20 cellular contexts compared by ENCODE assay signal in the genomic region with DNA sequence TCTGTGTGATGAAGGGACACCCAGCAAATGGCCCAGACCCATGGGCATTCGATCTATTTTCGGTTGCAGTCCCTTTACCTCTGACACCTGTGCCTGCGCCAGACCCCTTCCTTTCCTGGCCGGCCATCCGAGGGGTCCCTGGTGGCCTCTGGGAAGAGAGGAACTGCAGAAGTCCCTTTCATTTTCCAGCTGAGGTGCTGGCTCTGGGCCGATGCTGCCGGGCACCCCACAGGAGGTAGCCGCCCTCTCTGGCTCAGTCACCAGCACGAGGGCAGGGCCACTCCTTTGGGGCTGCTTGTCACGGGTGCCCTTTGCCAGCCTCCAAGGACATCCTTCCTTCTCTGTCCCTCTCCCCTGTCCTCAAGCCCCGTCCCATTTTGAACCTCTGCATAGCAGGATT. TPM values are rescaled to one million over a fixed set of nuclear protein-coding genes. Genes with fewer than 3 reads are reported as not detected.
DNase-seq lines count a peak whose midpoint lies in the region; ATAC-seq, FAIRE-seq and TF ChIP-seq lines count a peak whose summit lies in the region.
"Had no signal": no experiment of that assay in that cellular context is flagged by ENCODE, and none has a peak within 500 bp of the region (broad histone marks: within the 10 kb centered on the region; RNA-seq: fewer than 3 reads in every experiment).

No MANE protein-coding gene starts in this region.

- no peaks in the 10 kb centered on the region for H4K20me1 ChIP-seq in BLaER1

- H3K36me3 Mint-ChIP-seq in activated CD4-positive, alpha-beta T cell treated with anti-CD3 and anti-CD28 coated beads for 36 hours (ENCODE audit: low read depth): no peaks in the 10 kb centered on the region

- no peak overlapping the region for H3K27ac ChIP-seq in BLaER1
- peak overlapping the region; percentile 93 to 98 for H3K27ac ChIP-seq in ascending aorta
- no peak overlapping the region for H3K27ac ChIP-seq in kidney (ENCODE audit: low read depth in 2 of 2, low read length in 2 of 2)
- peak overlapping the region; percentile 42 to 50 for H3K27ac ChIP-seq in prostate gland
- H3K27ac ChIP-seq: C4-2B had no signal

- H3K27me3 ChIP-seq in BLaER1: peaks cover 33% of the 10 kb centered on the region
- no peaks in the 10 kb centered on the region for H3K27me3 ChIP-seq in ascending aorta
- no peaks in the 10 kb centered on the region for H3K27me3 ChIP-seq in prostate gland (replicated peaks; ENCODE audit: insufficient read depth)

- peaks cover 2% of the 10 kb centered on the region for H3K4me1 Mint-ChIP-seq in activated CD4-positive, alpha-beta T cell treated with anti-CD3 and anti-CD28 coated beads for 36 hours

- H3K4me2 ChIP-seq in BLaER1: peak overlapping the region; percentile 69

- H3K9me3 Mint-ChIP-seq in activated CD4-positive, alpha-beta T cell treated with anti-CD3 and anti-CD28 coated beads for 36 hours (ENCODE audit: low read depth): no peaks in the 10 kb centered on the region

- H3K4me1 ChIP-seq in BLaER1 (peaks cover 42% of the 10 kb centered on the region), ascending aorta (peaks cover 21 to 60% of the 10 kb centered on the region in 2 donors), kidney (ENCODE audit: control insufficient read depth in 1 of 2, insufficient read depth in 1 of 2, low read depth in 1 of 2, low read length in 2 of 2) (peaks cover 0 to 3% of the 10 kb centered on the region in 2 donors), prostate gland (replicated peaks) (peaks cover 7% of the 10 kb centered on the region)

- H3K4me3 ChIP-seq in BLaER1 (no peak overlapping the region), ascending aorta (peak overlapping the region; percentile 4 to 29), kidney (ENCODE audit: low read length in 2 of 2) (no peak overlapping the region), prostate gland (no peak overlapping the region)

- H3K36me3 ChIP-seq in BLaER1 (no peaks in the 10 kb centered on the region), ascending aorta (no peaks in the 10 kb centered on the region), kidney (ENCODE audit: control insufficient read depth in 1 of 2, insufficient read depth in 2 of 2, low read length in 2 of 2) (no peaks in the 10 kb centered on the region), prostate gland (no peaks in the 10 kb centered on the region)

- TF ChIP-seq CTCF in ascending aorta (IDR thresholded peaks at IDR 0.05): no peak
- TF ChIP-seq CTCF in kidney (IDR thresholded peaks at IDR 0.05; ENCODE audit: borderline replicate concordance, extremely low read depth, insufficient read depth): no peak
- no peak for TF ChIP-seq CTCF in prostate gland (IDR thresholded peaks at IDR 0.05)

- H3K9me3 ChIP-seq in BLaER1 (no peaks in the 10 kb centered on the region), ascending aorta (no peaks in the 10 kb centered on the region), kidney (ENCODE audit: control insufficient read depth in 1 of 2, low read length in 2 of 2) (no peaks in the 10 kb centered on the region), prostate gland (no peaks in the 10 kb centered on the region)

- CTCF ChIA-PET in activated CD4-positive, alpha-beta T cell treated with anti-CD3 and anti-CD28 coated beads for 36 hours (lab: Charles Lee): interaction anchor here (0.6 to 1.1 kb wide), 2 partner anchors 107 to 158 kb away, joined by 3 to 5 read pairs; no protein-coding TSS in a partner anchor

- H3K4me3 Mint-ChIP-seq in activated CD4-positive, alpha-beta T cell treated with anti-CD3 and anti-CD28 coated beads for 36 hours: no peak overlapping the region

- intact Hi-C loops in ascending aorta (cut with DNase I): loop anchor here (1.0 to 2.0 kb wide), 2 partner anchors 21 to 31 kb away; no protein-coding TSS in a partner anchor
- intact Hi-C loops in kidney (cut with DNase I): no loop called here
- intact Hi-C loops in prostate gland (cut with DNase I): no loop called here
- intact Hi-C loops in activated CD4-positive, alpha-beta T cell treated with anti-CD3 and anti-CD28 coated beads for 36 hours (cut with DNase I, micrococcal nuclease): no loop called here

- peaks cover 25% of the 10 kb centered on the region for H3K27me3 Mint-ChIP-seq in activated CD4-positive, alpha-beta T cell treated with anti-CD3 and anti-CD28 coated beads for 36 hours

- DNase-seq in ascending aorta (ENCODE audit: low spot score in 2 of 2): peak in 1 of 2 donors; percentile 83
- DNase-seq in kidney: peak; percentile 71
- no peak for DNase-seq in prostate gland (ENCODE audit: low spot score)
- DNase-seq in activated T-cell treated with anti-CD3 and anti-CD28 coated beads, Interleukin-2, amount 50 U/mL, for 48 hours: no peak
- DNase-seq in NCI-H2227 (lab: John Stamatoyannopoulos, UW; ENCODE audit: unreplicated experiment): no peak
- no peak for DNase-seq in activated CD4-positive, alpha-beta T cell treated with anti-CD3 and anti-CD28 coated beads for 36 hours
- DNase-seq: GOT3; NCI-H1105; NCI-H1694; NCI-H2107; NCI-H345; NCI-H526 treated with DMSO at 0.1 percent for 48 hours; NK-92 treated with Interleukin-12 subunit alpha and Interleukin-12 subunit beta, amount 100 ng/mL, for 24 hours; SIG-M5 had no signal

- ATAC-seq in GM21723 (IDR thresholded peaks at IDR 0.05; ENCODE audit: unreplicated experiment): no peak
- ATAC-seq in activated CD4-positive, alpha-beta T cell treated with anti-CD3 and anti-CD28 coated beads for 36 hours: no peak

- TF ChIP-seq POLR2A in prostate gland (IDR thresholded peaks at IDR 0.05): no peak

- no peak overlapping the region for H3K27ac Mint-ChIP-seq in activated CD4-positive, alpha-beta T cell treated with anti-CD3 and anti-CD28 coated beads for 36 hours

- FAIRE-seq in kidney (lab: Jason Lieb, UNC): no peak
- FAIRE-seq: A204.1, GM12892 had no signal

- H3K9ac ChIP-seq in BLaER1: no peak overlapping the region
- H3K9ac ChIP-seq in kidney (ENCODE audit: low read length in 2 of 2): no peak overlapping the region

- POLR2A ChIA-PET in activated CD4-positive, alpha-beta T cell treated with anti-CD3 and anti-CD28 coated beads for 36 hours (lab: Charles Lee): no interaction called here

- whole genome bisulfite sequencing in prostate gland: 74% methylated on average over 11 of the region's 11 CpGs

RNA-seq across cellular contexts. Expression of a gene that starts 4.2 kb away (rescaled TPM):
- total RNA-seq in ascending aorta (395 TPM), kidney (44.8 TPM), prostate gland (10 to 100 TPM; 34.7 to 93.4 TPM)
- 14.9 TPM for polyA plus RNA-seq in kidney (ENCODE audit: insufficient read depth, low read depth, low replicate concordance)
- not detected for total RNA-seq in activated CD4-positive, alpha-beta T cell treated with anti-CD3 and anti-CD28 coated beads for 36 hours
- total RNA-seq: OCI-LY7 had no signal

RNA-seq across cellular contexts. Expression of a gene that starts 59.8 kb away (rescaled TPM):
- total RNA-seq in ascending aorta: 30.0 TPM
- 23.8 TPM for total RNA-seq in kidney
- polyA plus RNA-seq in kidney (ENCODE audit: insufficient read depth, low read depth, low replicate concordance): 9.1 TPM
- 10 to 100 TPM; 12.8 to 41.2 TPM for total RNA-seq in prostate gland
- 10 to 100 TPM; 12.5 to 14.8 TPM for total RNA-seq in activated CD4-positive, alpha-beta T cell treated with anti-CD3 and anti-CD28 coated beads for 36 hours

Comparison
In these comparisons a context has a peak if more than half of its experiments do, and no peak if none do; other contexts are left out.
1. H3K27ac ChIP-seq: peak in ascending aorta (2 of 2) and prostate gland (2 of 2); none in BLaER1 (single experiment) and kidney (0 of 2).
2. H3K4me3 ChIP-seq: peak in ascending aorta (2 of 2); none in BLaER1 (single experiment), kidney (0 of 2) and prostate gland (0 of 2).
3. RNA of a gene that starts 4.2 kb away (total RNA-seq): 395 TPM in ascending aorta (single experiment), 34.7 to 93.4 TPM in prostate gland and 44.8 TPM in kidney (single experiment); not detected in activated CD4-positive, alpha-beta T cell treated with anti-CD3 and anti-CD28 coated beads for 36 hours; every median in the first group is over 10 times any median in the second.